Comparison of ENCODE assay signal across 27 cellular contexts in genomic region chr14:100386121-100386520, GRCh38. TPM values are rescaled to one million over a fixed set of nuclear protein-coding genes. Genes with fewer than 3 reads are reported as not detected.
DNase-seq lines count a peak whose midpoint lies in the region; ATAC-seq and TF ChIP-seq lines count a peak whose summit lies in the region.
"Had no signal": no experiment of that assay in that cellular context is flagged by ENCODE, and none has a peak within 500 bp of the region (broad histone marks: within the 10 kb centered on the region; RNA-seq: fewer than 3 reads in every experiment).

No MANE protein-coding gene starts in this region.

- H2BK120ac ChIP-seq in mesenchymal stem cell (ENCODE audit: low read depth, low read length), result no peak overlapping the region

- ATAC-seq in SK-N-SH treated with all-trans-retinoic acid at 6 μM for 48 hours (no peak), HG03460 (IDR thresholded peaks at IDR 0.05; ENCODE audit: unreplicated experiment) (no peak)
- ATAC-seq: activated T-cell treated with anti-CD3 and anti-CD28 coated beads, Interleukin-2, amount 50 U/mL, for 72 hours; foreskin keratinocyte; HepG2; natural killer cell treated with Interleukin-12 subunit alpha and Interleukin-12 subunit beta and Interleukin-15 and Interleukin-18, amount 100 ng/mL, for 72 hours had no signal

- H3K27ac Mint-ChIP-seq in chondrocyte (ENCODE audit: unreplicated experiment), result peak overlapping the region; percentile 88
- H3K27ac Mint-ChIP-seq: activated naive CD4-positive, alpha-beta T cell treated with anti-CD3 and anti-CD28 coated beads, Interleukin-2, amount 10 ng/mL, durations not matched to agents 7 days and 5 days; activated T-cell treated with anti-CD3 and anti-CD28 coated beads, Interleukin-2, amount 50 U/mL, for 72 hours; memory B cell; natural killer cell treated with Interleukin-12 subunit alpha and Interleukin-12 subunit beta and Interleukin-15 and Interleukin-18, amount 100 ng/mL, for 72 hours had no signal

- no peak for TF ChIP-seq CTCF in SK-N-SH (IDR thresholded peaks at IDR 0.05)
- no peak for TF ChIP-seq CTCF in chondrocyte (IDR thresholded peaks at IDR 0.05)

- H2AK5ac ChIP-seq in mesenchymal stem cell (ENCODE audit: low read length, severe bottlenecking), result no peak overlapping the region

- H3K9me3 Mint-ChIP-seq in chondrocyte (ENCODE audit: low read depth), result no peaks in the 10 kb centered on the region
- H3K9me3 Mint-ChIP-seq: activated naive CD4-positive, alpha-beta T cell treated with anti-CD3 and anti-CD28 coated beads, Interleukin-2, amount 10 ng/mL, durations not matched to agents 7 days and 5 days; activated T-cell treated with anti-CD3 and anti-CD28 coated beads, Interleukin-2, amount 50 U/mL, for 72 hours; memory B cell; natural killer cell treated with Interleukin-12 subunit alpha and Interleukin-12 subunit beta and Interleukin-15 and Interleukin-18, amount 100 ng/mL, for 72 hours had no signal

- no peak for TF ChIP-seq RAD21 in SK-N-SH (IDR thresholded peaks at IDR 0.05; ENCODE audit: low read length)

- DNase-seq in SK-N-SH, result no peak
- DNase-seq in chondrocyte (ENCODE audit: low spot score), result no peak
- peak; percentile 57 for DNase-seq in mesenchymal stem cell
- no peak for DNase-seq in NCI-H748 treated with DMSO at 0.1 percent for 48 hours (lab: John Stamatoyannopoulos, UW)
- DNase-seq in activated T-cell treated with anti-CD3 and anti-CD28 coated beads for 4 hours, result no peak
- no peak for DNase-seq in NCI-H510A treated with DMSO at 0.1 percent for 48 hours (lab: John Stamatoyannopoulos, UW)
- DNase-seq: activated CD8-positive, alpha-beta memory T cell treated with anti-CD3 and anti-CD28 coated beads for 24 hours; activated naive CD4-positive, alpha-beta T cell treated with anti-CD3 and anti-CD28 coated beads, Interleukin-2, amount 10 ng/mL, durations not matched to agents 7 days and 5 days; activated T-cell treated with anti-CD3 and anti-CD28 coated beads, Interleukin-2, amount 50 U/mL, for 72 hours; BE2C; COR-L47; foreskin keratinocyte; hypothalamus; islet precursor cell; NCI-H1105 treated with DMSO at 0.1 percent for 48 hours; small intestine; stimulated activated CD4-positive, alpha-beta T cell treated with anti-CD3 and anti-CD28 coated beads, Interleukin-4, amount 100 ng/mL, for 24 hours; stomach; upper lobe of left lung had no signal

- H3K27ac ChIP-seq in SK-N-SH (ENCODE audit: low read depth in 2 of 2, low read length in 1 of 2) (peak overlapping the region in 1 of 2 experiments; percentile 90; a peak in 2 of 4 replicates), mesenchymal stem cell (ENCODE audit: low read length, poor library complexity, severe bottlenecking) (peak overlapping the region; percentile 99)
- H3K27ac ChIP-seq: 22Rv1, ascending aorta, coronary artery, foreskin keratinocyte, stomach, upper lobe of left lung had no signal

- H3K9ac ChIP-seq in SK-N-SH (no peak overlapping the region), mesenchymal stem cell (ENCODE audit: low read length) (peak overlapping the region; percentile 46)

- H3K4me2 ChIP-seq in SK-N-SH, result peak overlapping the region; percentile 27; the same call in 1 of the 2 replicates
- H3K4me2 ChIP-seq in mesenchymal stem cell (ENCODE audit: low read length, poor library complexity, severe bottlenecking), result no peak overlapping the region

- H3F3A ChIP-seq in SK-N-SH (replicated peaks; ENCODE audit: insufficient read depth), result peaks cover 4% of the 10 kb centered on the region

- no peak overlapping the region for H2AFZ ChIP-seq in SK-N-SH (ENCODE audit: low read depth)
- H2AFZ ChIP-seq in mesenchymal stem cell (ENCODE audit: low read depth, low read length), result no peak overlapping the region

- no peak overlapping the region for H2BK12ac ChIP-seq in mesenchymal stem cell (ENCODE audit: low read length in 2 of 2)

- POLR2A ChIA-PET in SK-N-SH (lab: Yijun Ruan, JAX), result interaction anchor here (1.3 to 3.0 kb wide), 3 partner anchors 31 to 180 kb away, joined by 3 to 37 read pairs (median 7); no protein-coding TSS in a partner anchor

- WGBS in SK-N-SH (ENCODE audit: low lambda C conversion rate), result 30% methylated on average over 2 of the region's 2 CpGs
- WGBS in mesenchymal stem cell, result no CpG with 5 or more reads among the region's 2 CpGs

- H3K27me3 ChIP-seq in SK-N-SH (ENCODE audit: insufficient read depth) (no peaks in the 10 kb centered on the region), mesenchymal stem cell (ENCODE audit: control insufficient read depth in 1 of 2, insufficient read depth in 1 of 2, low read length in 2 of 2) (no peaks in the 10 kb centered on the region)
- H3K27me3 ChIP-seq: ascending aorta, BE2C, foreskin keratinocyte, stomach, upper lobe of left lung had no signal

- H3K79me2 ChIP-seq in SK-N-SH (ENCODE audit: insufficient read depth), result peaks cover 4% of the 10 kb centered on the region

- H3K4ac ChIP-seq in mesenchymal stem cell (ENCODE audit: low read depth in 1 of 2, low read length in 2 of 2), result no peak overlapping the region

- H3K36me3 Mint-ChIP-seq in chondrocyte (ENCODE audit: low read depth), result peaks cover 4% of the 10 kb centered on the region
- H3K36me3 Mint-ChIP-seq: natural killer cell treated with Interleukin-12 subunit alpha and Interleukin-12 subunit beta and Interleukin-15 and Interleukin-18, amount 100 ng/mL, for 72 hours had no signal

- no peaks in the 10 kb centered on the region for H4K20me1 ChIP-seq in SK-N-SH (ENCODE audit: insufficient read depth)

- H2BK5ac ChIP-seq in mesenchymal stem cell (ENCODE audit: low read depth, low read length, poor library complexity, severe bottlenecking), result peak overlapping the region; percentile 98

- H3K36me3 ChIP-seq in SK-N-SH (replicated peaks in 1 of 2; ENCODE audit: control insufficient read depth in 1 of 2, insufficient read depth in 2 of 2, low read length in 1 of 2), result peaks cover 0 to 8% of the 10 kb centered on the region in 2 experiments
- H3K36me3 ChIP-seq in mesenchymal stem cell (ENCODE audit: control insufficient read depth in 1 of 2, insufficient read depth in 2 of 2, low read depth in 1 of 2, low read length in 2 of 2), result peaks cover 15 to 17% of the 10 kb centered on the region in 2 experiments
- H3K36me3 ChIP-seq: BE2C had no signal

- no peak for TF ChIP-seq EP300 in SK-N-SH (IDR thresholded peaks at IDR 0.05; ENCODE audit: borderline replicate concordance in 1 of 2, low read depth in 1 of 2, low read length in 1 of 2)

- H3K9me3 ChIP-seq in SK-N-SH (no peaks in the 10 kb centered on the region), mesenchymal stem cell (ENCODE audit: control insufficient read depth, low read length) (no peaks in the 10 kb centered on the region)
- H3K9me3 ChIP-seq: ascending aorta, BE2C, stomach, upper lobe of left lung had no signal

- H3K4me1 ChIP-seq in SK-N-SH (ENCODE audit: control insufficient read depth in 1 of 2, insufficient read depth in 2 of 2, low read depth in 1 of 2, low read length in 1 of 2), result peaks cover 10 to 68% of the 10 kb centered on the region in 2 experiments
- H3K4me1 ChIP-seq in mesenchymal stem cell (ENCODE audit: control insufficient read depth, insufficient read depth, low read depth, low read length), result peaks cover 39% of the 10 kb centered on the region
- H3K4me1 ChIP-seq: ascending aorta, foreskin keratinocyte had no signal

- no peak overlapping the region for H3K14ac ChIP-seq in mesenchymal stem cell (ENCODE audit: low read length in 2 of 2)

- peaks cover 25% of the 10 kb centered on the region for H3K79me1 ChIP-seq in mesenchymal stem cell (replicated peaks; ENCODE audit: low read length, poor library complexity, severe bottlenecking)

- H3K18ac ChIP-seq in mesenchymal stem cell (ENCODE audit: low read depth in 1 of 2, low read length in 2 of 2), result no peak overlapping the region

- no peak overlapping the region for H3K23ac ChIP-seq in mesenchymal stem cell (ENCODE audit: low read length in 2 of 2)

- CTCF ChIA-PET in SK-N-SH (lab: Yijun Ruan, JAX), result interaction anchor here (0.8 to 15.3 kb wide), 30 partner anchors 9 to 1317 kb away, joined by 3 to 310 read pairs (median 18); partner anchors contain the start of genes RTL1 and WDR25

- H3K4me3 ChIP-seq in SK-N-SH (ENCODE audit: low read depth in 2 of 2, low read length in 1 of 2) (no peak overlapping the region), mesenchymal stem cell (ENCODE audit: insufficient read depth in 1 of 2, low read depth in 1 of 2, low read length in 2 of 2) (no peak overlapping the region)
- H3K4me3 ChIP-seq: ascending aorta, coronary artery, stomach, upper lobe of left lung had no signal

- H4K91ac ChIP-seq in mesenchymal stem cell (ENCODE audit: low read length), result no peak overlapping the region

- no peak overlapping the region for H2BK15ac ChIP-seq in mesenchymal stem cell (ENCODE audit: low read depth, poor library complexity, severe bottlenecking)

- no peaks in the 10 kb centered on the region for H3K9me2 ChIP-seq in SK-N-SH

- no peaks in the 10 kb centered on the region for H3K27me3 Mint-ChIP-seq in chondrocyte (ENCODE audit: low read depth)
- H3K27me3 Mint-ChIP-seq: activated naive CD4-positive, alpha-beta T cell treated with anti-CD3 and anti-CD28 coated beads, Interleukin-2, amount 10 ng/mL, durations not matched to agents 7 days and 5 days; memory B cell had no signal

- H3K4me3 Mint-ChIP-seq in chondrocyte (ENCODE audit: unreplicated experiment), result peak overlapping the region; percentile 46
- H3K4me3 Mint-ChIP-seq: activated naive CD4-positive, alpha-beta T cell treated with anti-CD3 and anti-CD28 coated beads, Interleukin-2, amount 10 ng/mL, durations not matched to agents 7 days and 5 days; activated T-cell treated with anti-CD3 and anti-CD28 coated beads, Interleukin-2, amount 50 U/mL, for 72 hours; memory B cell; natural killer cell treated with Interleukin-12 subunit alpha and Interleukin-12 subunit beta and Interleukin-15 and Interleukin-18, amount 100 ng/mL, for 72 hours had no signal

- peaks cover 81% of the 10 kb centered on the region for H3K4me1 Mint-ChIP-seq in chondrocyte (ENCODE audit: low read depth)

- no peak overlapping the region for H4K8ac ChIP-seq in mesenchymal stem cell (ENCODE audit: low read length)

TF ChIP-seq in SK-N-SH, 30 proteins besides CTCF, POLR2A, EP300 and RAD21 (continues in another document):
- TF ChIP-seq GABPA (IDR thresholded peaks at IDR 0.05; ENCODE audit: low read depth), result no peak
- no peak for TF ChIP-seq TEAD4 (IDR thresholded peaks at IDR 0.05; ENCODE audit: borderline replicate concordance, insufficient read depth)
- no peak for TF ChIP-seq RCOR1 (IDR thresholded peaks at IDR 0.05; ENCODE audit: low read length)
- no peak for TF ChIP-seq POLR2AphosphoS5 (IDR thresholded peaks at IDR 0.05; ENCODE audit: low read depth, low read length)

TF ChIP-seq in SK-N-SH treated with all-trans-retinoic acid at 6 μM for 48 hours, 23 proteins besides CTCF, POLR2A, EP300 and RAD21 (continues in another document):
- no peak for TF ChIP-seq TOX (CRISPR knock-in tag; IDR thresholded peaks at IDR 0.05; ENCODE audit: borderline replicate concordance)
- TF ChIP-seq RARB (CRISPR knock-in tag; IDR thresholded peaks at IDR 0.05), result no peak
- TF ChIP-seq SNAI2 (CRISPR knock-in tag; IDR thresholded peaks at IDR 0.05), result no peak
- no peak for TF ChIP-seq ZC3H10 (CRISPR knock-in tag; IDR thresholded peaks at IDR 0.05)

RNA-seq across cellular contexts. Expression of gene WDR25, which starts 9.8 kb away (rescaled TPM):
- 26.8 and 33.3 TPM in 2 replicates for polyA plus RNA-seq in SK-N-SH (2012; rRNA removed)
- 21.4 and 23.2 TPM in 2 replicates for polyA plus RNA-seq in SK-N-SH (2012; cell fraction: cytosol; rRNA removed)
- polyA plus RNA-seq in SK-N-SH (2012; cell fraction: nucleus; rRNA removed), result 19.3 and 21.2 TPM in 2 replicates
- total RNA-seq in chondrocyte, result 11.4 to 15.7 TPM (median 14.5 TPM) in 3 replicates
- 12.3 TPM for polyA plus RNA-seq in mesenchymal stem cell (2013, experiment 1 of 2)
- 12.0 TPM for polyA plus RNA-seq in mesenchymal stem cell (2013, experiment 2 of 2)
